In the genomic region with DNA sequence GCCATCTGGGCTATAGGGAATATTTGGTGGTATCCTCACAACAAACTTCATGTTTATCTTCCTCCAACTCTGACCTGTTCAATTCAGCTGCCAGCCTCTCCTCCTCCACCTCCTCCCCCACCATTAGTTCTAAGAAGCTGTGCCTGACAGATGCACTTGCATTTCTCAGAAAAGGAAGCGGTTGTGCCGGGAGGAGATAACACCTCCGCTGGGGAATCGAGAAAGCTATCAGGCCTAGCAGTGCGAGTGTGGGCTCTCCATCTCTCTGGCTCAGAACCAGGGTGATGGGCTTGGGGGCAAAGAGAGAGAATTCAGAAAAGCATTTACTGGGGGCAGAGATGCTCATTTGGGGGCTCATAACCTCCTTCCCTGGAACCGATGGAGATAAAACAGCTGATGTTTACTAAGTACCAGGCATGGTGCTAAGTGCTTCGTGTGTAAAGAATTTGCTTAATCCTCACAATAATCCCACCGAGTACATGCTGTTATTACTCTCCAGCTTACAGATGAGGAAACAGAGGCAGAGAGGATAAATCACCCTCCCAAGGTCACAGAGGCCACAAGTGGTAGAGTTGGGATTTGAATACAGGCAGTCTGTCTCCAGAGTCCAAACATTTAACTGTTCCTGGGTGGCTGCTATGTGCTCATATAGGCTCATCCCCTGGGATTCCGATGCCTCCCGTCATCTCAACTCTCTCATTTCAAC, we compare ENCODE assay signal across 9 cellular contexts. TPM values are rescaled to one million over a fixed set of nuclear protein-coding genes. Genes with fewer than 3 reads are reported as not detected.
A peak's percentile ranks its signal among the peaks of the same experiment; 100 is the strongest.
DNase-seq lines count a peak whose midpoint lies in the region; ATAC-seq and TF ChIP-seq lines count a peak whose summit lies in the region.
"Had no signal": no experiment of that assay in that cellular context is flagged by ENCODE, and none has a peak within 500 bp of the region (broad histone marks: within the 10 kb centered on the region; RNA-seq: fewer than 3 reads in every experiment).

No MANE protein-coding gene starts in this region.

- intact Hi-C loops in Right ventricle myocardium superior (cut with DNase I) (no loop called here), spleen (cut with DNase I; ENCODE audit: low total_unique reads) (loop anchor here (5.0 kb wide), 1 partner anchor 36 kb away; no protein-coding TSS in a partner anchor)

- H3K36me3 ChIP-seq in spleen, result peaks cover 0 to 61% (median 0%) of the 10 kb centered on the region in 6 donors

- ATAC-seq in GM19324 (IDR thresholded peaks at IDR 0.05; ENCODE audit: low FRiP score, unreplicated experiment), result peak; percentile 56
- peak; percentile 32 for ATAC-seq in Right ventricle myocardium superior (ENCODE audit: poor library complexity)
- ATAC-seq in HG03469 (IDR thresholded peaks at IDR 0.05; ENCODE audit: unreplicated experiment), result no peak

- peak overlapping the region; percentile 95 for H3K27ac Mint-ChIP-seq in activated T-cell treated with anti-CD3 and anti-CD28 coated beads, Interleukin-2, amount 50 U/mL, for 24 hours

- 25 to 33% (median 29%) methylated on average over 10 of the region's 10 CpGs for WGBS in spleen, 5 donors

- peaks cover 96% of the 10 kb centered on the region for H3K36me3 Mint-ChIP-seq in activated T-cell treated with anti-CD3 and anti-CD28 coated beads, Interleukin-2, amount 50 U/mL, for 24 hours (ENCODE audit: low read depth)

- H3K9me3 Mint-ChIP-seq in activated T-cell treated with anti-CD3 and anti-CD28 coated beads, Interleukin-2, amount 50 U/mL, for 24 hours, result no peaks in the 10 kb centered on the region

- TF ChIP-seq POLR2A in spleen (IDR thresholded peaks at IDR 0.05), result peak in 1 of 3 donors; percentile 8

- H3K27ac ChIP-seq in spleen, result peak overlapping the region; percentile 70 to 95 (median 84)

- no peaks in the 10 kb centered on the region for H3K27me3 Mint-ChIP-seq in activated T-cell treated with anti-CD3 and anti-CD28 coated beads, Interleukin-2, amount 50 U/mL, for 24 hours

- H3K4me3 ChIP-seq in spleen, result peak overlapping the region; percentile 1 to 71 (median 42)

- H3K4me1 Mint-ChIP-seq in activated T-cell treated with anti-CD3 and anti-CD28 coated beads, Interleukin-2, amount 50 U/mL, for 24 hours (ENCODE audit: low read depth), result peaks cover 88% of the 10 kb centered on the region

- H3K27me3 ChIP-seq in spleen (replicated peaks in 1 of 7), result no peaks in the 10 kb centered on the region

- peak; percentile 85 for DNase-seq in MV-4-11 (lab: John Stamatoyannopoulos, UW)
- DNase-seq in activated T-cell treated with anti-CD3 and anti-CD28 coated beads, Interleukin-2, amount 50 U/mL, for 24 hours, result peak; percentile 70
- DNase-seq in Right ventricle myocardium superior, result no peak
- peak; percentile 80 for DNase-seq in spleen
- no peak for DNase-seq in ureter (ENCODE audit: low spot score)
- no peak for DNase-seq in cortex of kidney (lab: John Stamatoyannopoulos, UW)

- H3K4me1 ChIP-seq in spleen, result peaks cover 67 to 100% (median 91%) of the 10 kb centered on the region in 6 donors

- no peaks in the 10 kb centered on the region for H3K9me3 ChIP-seq in spleen

- no peak for TF ChIP-seq CTCF in spleen (IDR thresholded peaks at IDR 0.05 in 8 of 11, conservative IDR thresholded peaks at IDR 0.05 in 3 of 11)

- peak overlapping the region; percentile 81 for H3K4me3 Mint-ChIP-seq in activated T-cell treated with anti-CD3 and anti-CD28 coated beads, Interleukin-2, amount 50 U/mL, for 24 hours

RNA-seq across cellular contexts. Expression of a gene that starts 38.3 kb away (rescaled TPM):
- total RNA-seq in Right ventricle myocardium superior (9.3 TPM), spleen (1 to 10 TPM in 3 of 7 donors, not detected in 4; 1.1 to 1.5 (median 1.5) TPM), ureter (4.0 TPM)
- polyA plus RNA-seq in spleen, result 1 to 10 TPM; 1.9 to 4.6 (median 2.0) TPM
- total RNA-seq: SK-MEL-5 had no signal

RNA-seq across cellular contexts. Expression of a gene that starts 46.7 kb away (rescaled TPM):
- total RNA-seq in Right ventricle myocardium superior (48.7 TPM), spleen (100 to 1,000 TPM in 4 of 7 donors, 10 to 100 TPM in 3; 70.2 to 167 (median 107) TPM), ureter (91.4 TPM)
- polyA plus RNA-seq in spleen, result 10 to 100 TPM; 18.7 to 55.5 (median 22.7) TPM

Comparison
In these comparisons a context has a peak if more than half of its experiments do, and no peak if none do; other contexts are left out.
1. DNase-seq: peak in MV-4-11 (single experiment), activated T-cell treated with anti-CD3 and anti-CD28 coated beads, Interleukin-2, amount 50 U/mL, for 24 hours (single experiment) and spleen (single experiment); none in Right ventricle myocardium superior (single experiment), ureter (single experiment) and cortex of kidney (single experiment).